In the genomic region with DNA sequence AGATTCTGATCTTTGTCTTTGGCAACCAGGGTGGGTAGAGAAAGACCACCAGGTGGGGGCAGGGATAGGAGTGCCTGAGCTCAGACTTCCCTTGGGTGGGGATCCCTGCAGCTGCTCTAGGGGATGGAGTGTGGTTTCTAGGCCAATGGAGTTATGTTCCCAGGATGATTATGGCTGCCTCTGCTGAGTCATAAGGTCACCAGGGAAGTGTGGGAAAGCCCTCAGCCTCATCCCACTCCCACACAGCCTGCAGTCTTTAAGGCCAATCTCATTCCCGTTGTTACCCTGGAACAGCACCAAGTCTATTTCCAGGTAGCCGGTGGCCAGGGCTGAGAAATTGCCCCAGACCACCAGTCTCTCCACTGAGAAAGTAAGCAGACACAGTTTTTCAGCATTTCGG, we compare ENCODE assay signal across 21 cellular contexts.
DNase-seq lines count a peak whose midpoint lies in the region; ATAC-seq, FAIRE-seq and TF ChIP-seq lines count a peak whose summit lies in the region.
"Had no signal": no experiment of that assay in that cellular context is flagged by ENCODE, and none has a peak within 500 bp of the region (broad histone marks: within the 10 kb centered on the region; RNA-seq: fewer than 3 reads in every experiment).

No MANE protein-coding gene starts in this region.

- no peak overlapping the region for H3K9ac ChIP-seq in astrocyte (ENCODE audit: low read length)

- no peak for FAIRE-seq in astrocyte (lab: Jason Lieb, UNC)
- FAIRE-seq: A549, GM12878, GM19239, H1 had no signal

- H2AFZ ChIP-seq in astrocyte (ENCODE audit: low read depth, low read length), result no peak overlapping the region

- H3K4me3 ChIP-seq in astrocyte (ENCODE audit: insufficient read depth, low read depth, low read length), result no peak overlapping the region
- H3K4me3 ChIP-seq: A549, GM12878, HAP-1 had no signal

- CTCF ChIA-PET in activated CD4-positive, alpha-beta T cell treated with anti-CD3 and anti-CD28 coated beads, Interleukin-2, amount 10 ng/mL, durations not matched to agents 7 days and 5 days (lab: Charles Lee), result no interaction called here

- ATAC-seq in GM18511 (IDR thresholded peaks at IDR 0.05; ENCODE audit: unreplicated experiment), result no peak
- ATAC-seq: A549, GM12878 had no signal

- POLR2A ChIA-PET in activated CD4-positive, alpha-beta T cell treated with anti-CD3 and anti-CD28 coated beads, Interleukin-2, amount 10 ng/mL, durations not matched to agents 7 days and 5 days (lab: Charles Lee), result no interaction called here

- DNase-seq in CD14-positive monocyte (ENCODE audit: low spot score), result peak; percentile 10
- peak; percentile 3 for DNase-seq in M059J (ENCODE audit: low read depth)
- no peak for DNase-seq in astrocyte (ENCODE audit: low read depth)
- DNase-seq in myocyte (ENCODE audit: low read depth), result peak; percentile 7
- no peak for DNase-seq in central memory CD4-positive, alpha-beta T cell
- no peak for DNase-seq in activated CD4-positive, alpha-beta T cell treated with anti-CD3 and anti-CD28 coated beads, Interleukin-2, amount 10 ng/mL, durations not matched to agents 7 days and 5 days
- no peak for DNase-seq in cortex of kidney (lab: John Stamatoyannopoulos, UW)
- DNase-seq: AML-193; CD4-positive, alpha-beta memory T cell; DMS 273 treated with DMSO at 0.1 percent for 48 hours; DMS53; DND-41; EL had no signal

- H3K27ac Mint-ChIP-seq in CD14-positive monocyte, result no peak overlapping the region
- H3K27ac Mint-ChIP-seq in astrocyte (ENCODE audit: unreplicated experiment), result peak overlapping the region; percentile 48
- no peak overlapping the region for H3K27ac Mint-ChIP-seq in activated CD4-positive, alpha-beta T cell treated with anti-CD3 and anti-CD28 coated beads, Interleukin-2, amount 10 ng/mL, durations not matched to agents 7 days and 5 days
- H3K27ac Mint-ChIP-seq: CD4-positive, alpha-beta memory T cell had no signal

- H3K4me2 ChIP-seq in astrocyte (ENCODE audit: low read length), result no peak overlapping the region
- H3K4me2 ChIP-seq: A549 had no signal

- H3K27me3 ChIP-seq in astrocyte (ENCODE audit: insufficient read depth, low read length), result no peaks in the 10 kb centered on the region

- H3K79me2 ChIP-seq in astrocyte (ENCODE audit: insufficient read depth, low read length), result no peaks in the 10 kb centered on the region

- no peaks in the 10 kb centered on the region for H3K36me3 ChIP-seq in astrocyte (ENCODE audit: insufficient read depth, low read length)
- H3K36me3 ChIP-seq: HAP-1 had no signal

- no peak overlapping the region for H3K27ac ChIP-seq in astrocyte (ENCODE audit: low read depth, low read length)
- H3K27ac ChIP-seq: 22Rv1, A549, C4-2B had no signal

- H3K9me3 Mint-ChIP-seq in CD14-positive monocyte (peaks cover 8 to 19% (median 10%) of the 10 kb centered on the region in 7 donors), astrocyte (ENCODE audit: unreplicated experiment) (peaks cover 14% of the 10 kb centered on the region)
- H3K9me3 Mint-ChIP-seq in activated CD4-positive, alpha-beta T cell treated with anti-CD3 and anti-CD28 coated beads, Interleukin-2, amount 10 ng/mL, durations not matched to agents 7 days and 5 days, result peaks cover 25% of the 10 kb centered on the region

- no peaks in the 10 kb centered on the region for H3K9me3 ChIP-seq in astrocyte (ENCODE audit: insufficient read depth, low read depth, low read length)
- H3K9me3 ChIP-seq: HAP-1 had no signal

- no peaks in the 10 kb centered on the region for H3K36me3 Mint-ChIP-seq in CD14-positive monocyte
- no peaks in the 10 kb centered on the region for H3K36me3 Mint-ChIP-seq in astrocyte (ENCODE audit: low read depth, unreplicated experiment)
- no peaks in the 10 kb centered on the region for H3K36me3 Mint-ChIP-seq in activated CD4-positive, alpha-beta T cell treated with anti-CD3 and anti-CD28 coated beads, Interleukin-2, amount 10 ng/mL, durations not matched to agents 7 days and 5 days (ENCODE audit: low read depth)
- H3K36me3 Mint-ChIP-seq: CD4-positive, alpha-beta memory T cell had no signal

- H3K4me3 Mint-ChIP-seq in CD14-positive monocyte (no peak overlapping the region), astrocyte (ENCODE audit: unreplicated experiment) (no peak overlapping the region)
- H3K4me3 Mint-ChIP-seq in activated CD4-positive, alpha-beta T cell treated with anti-CD3 and anti-CD28 coated beads, Interleukin-2, amount 10 ng/mL, durations not matched to agents 7 days and 5 days, result no peak overlapping the region
- H3K4me3 Mint-ChIP-seq: CD4-positive, alpha-beta memory T cell had no signal

- no peaks in the 10 kb centered on the region for H4K20me1 ChIP-seq in astrocyte (ENCODE audit: insufficient read depth, low read length)

- H3K27me3 Mint-ChIP-seq in CD14-positive monocyte (ENCODE audit: low read depth in 3 of 3) (no peaks in the 10 kb centered on the region), astrocyte (ENCODE audit: low read depth, unreplicated experiment) (no peaks in the 10 kb centered on the region)
- H3K27me3 Mint-ChIP-seq in activated CD4-positive, alpha-beta T cell treated with anti-CD3 and anti-CD28 coated beads, Interleukin-2, amount 10 ng/mL, durations not matched to agents 7 days and 5 days, result no peaks in the 10 kb centered on the region
- H3K27me3 Mint-ChIP-seq: CD4-positive, alpha-beta memory T cell had no signal

- H3K4me1 ChIP-seq in astrocyte (ENCODE audit: insufficient read depth, low read length), result no peaks in the 10 kb centered on the region
- H3K4me1 ChIP-seq: A549, HAP-1 had no signal

- intact Hi-C loops in CD14-positive monocyte (cut with micrococcal nuclease), result no loop called here

- no peaks in the 10 kb centered on the region for H3K4me1 Mint-ChIP-seq in CD14-positive monocyte
- no peaks in the 10 kb centered on the region for H3K4me1 Mint-ChIP-seq in astrocyte (ENCODE audit: low read depth, unreplicated experiment)
- H3K4me1 Mint-ChIP-seq in activated CD4-positive, alpha-beta T cell treated with anti-CD3 and anti-CD28 coated beads, Interleukin-2, amount 10 ng/mL, durations not matched to agents 7 days and 5 days, result no peaks in the 10 kb centered on the region
- H3K4me1 Mint-ChIP-seq: CD4-positive, alpha-beta memory T cell had no signal

- TF ChIP-seq CTCF in CD14-positive monocyte (IDR thresholded peaks at IDR 0.05) (no peak), astrocyte (IDR thresholded peaks at IDR 0.05; ENCODE audit: insufficient read depth, low read depth, low read length) (no peak)

Comparison
In these comparisons a context has a peak if more than half of its experiments do, and no peak if none do; other contexts are left out.
1. DNase-seq: peak in CD14-positive monocyte (single experiment), M059J (single experiment) and myocyte (single experiment); none in astrocyte (single experiment), central memory CD4-positive, alpha-beta T cell (single experiment), activated CD4-positive, alpha-beta T cell treated with anti-CD3 and anti-CD28 coated beads, Interleukin-2, amount 10 ng/mL, durations not matched to agents 7 days and 5 days (single experiment) and cortex of kidney (single experiment).